Comparison of ENCODE assay signal across 1 cellular context in the genomic region with DNA sequence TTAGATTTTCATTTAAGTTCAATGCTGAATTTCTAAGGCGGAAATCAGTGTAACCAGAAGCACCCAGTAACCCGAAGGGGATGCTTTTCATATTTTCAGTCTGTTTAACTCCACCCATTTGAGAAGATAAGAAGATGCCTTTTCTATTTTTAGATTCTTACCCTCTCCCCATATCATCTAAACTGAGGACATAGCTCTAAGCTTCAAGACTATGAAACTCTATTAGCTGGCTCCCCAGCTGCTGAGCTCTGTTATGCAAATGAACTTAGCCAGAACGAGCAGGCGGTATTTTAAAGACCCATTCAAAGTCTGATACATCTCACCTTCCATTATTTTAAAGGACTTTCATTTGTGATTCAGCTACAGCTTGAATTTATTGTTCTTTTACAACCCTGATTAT.
TF ChIP-seq lines count a peak whose summit lies in the region.

No MANE protein-coding gene starts in this region.

TF ChIP-seq in GM12878, 131 proteins besides CTCF, POLR2A, EP300 and RAD21 (continued from another document):
- TF ChIP-seq, protein P1, sequence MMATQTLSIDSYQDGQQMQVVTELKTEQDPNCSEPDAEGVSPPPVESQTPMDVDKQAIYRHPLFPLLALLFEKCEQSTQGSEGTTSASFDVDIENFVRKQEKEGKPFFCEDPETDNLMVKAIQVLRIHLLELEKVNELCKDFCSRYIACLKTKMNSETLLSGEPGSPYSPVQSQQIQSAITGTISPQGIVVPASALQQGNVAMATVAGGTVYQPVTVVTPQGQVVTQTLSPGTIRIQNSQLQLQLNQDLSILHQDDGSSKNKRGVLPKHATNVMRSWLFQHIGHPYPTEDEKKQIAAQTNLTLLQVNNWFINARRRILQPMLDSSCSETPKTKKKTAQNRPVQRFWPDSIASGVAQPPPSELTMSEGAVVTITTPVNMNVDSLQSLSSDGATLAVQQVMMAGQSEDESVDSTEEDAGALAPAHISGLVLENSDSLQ (IDR thresholded peaks at IDR 0.05): no peak
- TF ChIP-seq RUNX3 (IDR thresholded peaks at IDR 0.05; ENCODE audit: low read length) (peak; percentile 41; the same call in 1 of the 2 replicates), YY1 (IDR thresholded peaks at IDR 0.05; ENCODE audit: low read depth, low read length) (no peak), RB1 (IDR thresholded peaks at IDR 0.05; ENCODE audit: borderline replicate concordance) (no peak), ZNF207 (IDR thresholded peaks at IDR 0.05; ENCODE audit: borderline replicate concordance) (no peak), ESRRA (IDR thresholded peaks at IDR 0.05; ENCODE audit: low read length) (no peak)
